Comparison of ENCODE assay signal across 19 cellular contexts in the genomic region with DNA sequence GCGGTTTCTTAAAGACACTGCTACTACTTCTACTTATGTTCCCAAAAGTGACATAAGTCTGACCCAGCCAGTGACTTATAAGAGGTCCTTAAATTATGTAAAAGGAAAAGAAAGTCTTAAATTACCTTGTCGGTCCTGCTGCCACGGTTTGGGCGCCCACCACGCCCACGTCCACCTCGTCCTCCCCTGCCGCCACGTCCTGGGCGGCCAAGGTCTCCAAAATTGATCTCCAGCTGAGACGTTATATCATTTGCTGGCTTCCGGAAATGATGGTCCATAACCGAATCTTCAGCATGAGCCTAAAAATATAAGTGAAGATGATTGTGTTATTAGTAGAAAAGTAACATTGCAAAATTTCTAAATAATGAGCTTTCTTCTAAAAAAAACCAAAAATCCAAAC.
"Had no signal": no experiment of that assay in that cellular context is flagged by ENCODE, and none has a peak within 500 bp of the region (broad histone marks: within the 10 kb centered on the region; RNA-seq: fewer than 3 reads in every experiment).

No MANE protein-coding gene starts in this region.

- H3K36me3 ChIP-seq: colonic mucosa had no signal

- H3K27ac ChIP-seq: colonic mucosa, dorsolateral prefrontal cortex, heart left ventricle, parathyroid adenoma, stomach, suprapubic skin, tibial nerve, WERI-Rb-1 had no signal

- H3K4me3 Mint-ChIP-seq: central memory CD8-positive, alpha-beta T cell; T-helper 2 cell treated with Interferon-gamma antibody and Interleukin-4, amounts not matched to agents 5 μg/mL and 100 μg/mL, for 36 hours had no signal

- H3K4me3 ChIP-seq: colonic mucosa, dorsolateral prefrontal cortex, heart left ventricle, stomach, suprapubic skin, tibial nerve had no signal

- H3K4me1 ChIP-seq: colonic mucosa had no signal

- ATAC-seq: heart left ventricle, left cardiac atrium, right cardiac atrium, SK-N-SH treated with all-trans-retinoic acid at 6 μM for 48 hours had no signal

- H3K9me3 ChIP-seq: colonic mucosa, heart left ventricle, stomach, suprapubic skin, tibial nerve had no signal

- H3K27me3 Mint-ChIP-seq: central memory CD8-positive, alpha-beta T cell had no signal

- H3K27me3 ChIP-seq: colonic mucosa, dorsolateral prefrontal cortex, heart left ventricle, stomach, suprapubic skin, tibial nerve had no signal

- H2AFZ ChIP-seq: parathyroid adenoma had no signal

- H3K9ac ChIP-seq: parathyroid adenoma had no signal

- H3K9me3 Mint-ChIP-seq: activated T-helper 2 cell treated with anti-CD3 and anti-CD28 coated beads, Interferon-gamma antibody, Interleukin-2, Interleukin-4, amounts not matched to agents 10 μg/mL and 5 μg/mL and 100 μg/mL, durations not matched to agents 14 hours and 24 hours and 36 hours; central memory CD8-positive, alpha-beta T cell; T-helper 2 cell treated with Interferon-gamma antibody and Interleukin-4, amounts not matched to agents 5 μg/mL and 100 μg/mL, for 36 hours had no signal

- DNase-seq: activated CD4-positive, alpha-beta T cell treated with anti-CD3 and anti-CD28 coated beads, Interleukin-2, amount 50 U/mL, for 48 hours; activated naive CD4-positive, alpha-beta T cell treated with anti-CD3 and anti-CD28 coated beads, Interleukin-2, amount 50 U/mL, for 16 hours; colonic mucosa; dorsolateral prefrontal cortex; heart left ventricle; islet precursor cell; left cardiac atrium; nucleus accumbens; right cardiac atrium; stimulated activated CD4-positive, alpha-beta T cell treated with anti-CD3 and anti-CD28 coated beads, Interleukin-1b, Interleukin-23, amount 100 ng/mL, for 48 hours; stomach; WERI-Rb-1 had no signal
